22 cellular contexts compared by ENCODE assay signal in the genomic region with DNA sequence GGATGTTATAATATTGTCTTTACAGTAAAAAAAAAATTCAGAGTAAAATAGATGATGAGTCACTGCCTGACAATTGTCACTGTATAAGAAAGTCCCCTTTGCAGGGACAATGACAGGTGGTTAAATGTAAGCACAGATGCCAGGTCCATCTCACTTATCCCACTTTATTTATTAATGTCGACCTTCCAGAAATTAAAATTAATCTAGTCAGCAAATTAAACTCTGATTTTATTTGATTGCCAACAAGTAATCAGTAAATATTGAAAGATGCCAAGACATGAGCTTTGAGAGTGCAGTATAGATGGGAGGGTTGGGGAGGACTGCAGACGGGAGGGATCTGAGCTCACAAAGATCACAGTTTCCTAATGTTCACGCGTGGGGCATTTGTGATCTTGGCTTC. TPM values are rescaled to one million over a fixed set of nuclear protein-coding genes. Genes with fewer than 3 reads are reported as not detected.
"Had no signal": no experiment of that assay in that cellular context is flagged by ENCODE, and none has a peak within 500 bp of the region (broad histone marks: within the 10 kb centered on the region; RNA-seq: fewer than 3 reads in every experiment).

No MANE protein-coding gene starts in this region.

- ATAC-seq: Panc1, PC-3, T-cell had no signal

- H3K4me2 ChIP-seq: SK-N-SH had no signal

- H3K9ac ChIP-seq: SK-N-SH had no signal

- H3K27ac ChIP-seq: RWPE1 had no signal

- H3K9me3 ChIP-seq: SK-N-SH had no signal

- DNase-seq: Karpas-422; KG1; MM.1S; NCI-H1092 treated with DMSO at 0.1 percent for 48 hours; NCI-H146; NCI-H187 treated with DMSO at 0.1 percent for 48 hours; NCI-H2029 treated with DMSO at 0.1 percent for 48 hours; NCI-H2227 treated with DMSO at 0.1 percent for 48 hours; NCI-H510A; NCI-H524 treated with DMSO at 0.1 percent for 48 hours; NCI-H69; NCI-H774; NK-92 treated with Interleukin-12 subunit alpha and Interleukin-12 subunit beta, amount 100 ng/mL, for 24 hours; PC-3; SHP77; SK-N-SH; SW 1271; T-cell had no signal

RNA-seq across cellular contexts. Expression of gene CPXM2, which starts 50.9 kb away (rescaled TPM):
- total RNA-seq: M059J, OCI-LY7, PC-3, T-cell had no signal
- polyA plus RNA-seq: SK-N-SH had no signal
